11 cellular contexts compared by ENCODE assay signal in genomic region chr22:39282642-39283311, GRCh38. TPM values are rescaled to one million over a fixed set of nuclear protein-coding genes. Genes with fewer than 3 reads are reported as not detected.
DNase-seq lines count a peak whose midpoint lies in the region; ATAC-seq, FAIRE-seq and TF ChIP-seq lines count a peak whose summit lies in the region.
"Had no signal": no experiment of that assay in that cellular context is flagged by ENCODE, and none has a peak within 500 bp of the region (broad histone marks: within the 10 kb centered on the region; RNA-seq: fewer than 3 reads in every experiment).

No MANE protein-coding gene starts in this region.

- TF ChIP-seq CTCF in RWPE2 (IDR thresholded peaks at IDR 0.05; ENCODE audit: poor library complexity, severe bottlenecking) (peak; percentile 35), pancreas (IDR thresholded peaks at IDR 0.05) (no peak)

- peaks cover 3 to 9% (median 8%) of the 10 kb centered on the region in 3 donors for H3K4me1 Mint-ChIP-seq in CD8-positive, alpha-beta memory T cell
- H3K4me1 Mint-ChIP-seq in activated T-helper 1 cell treated with anti-CD3 and anti-CD28 coated beads, Interleukin-12 subunit alpha, Interleukin-12 subunit beta, Interleukin-2, Interleukin-4 antibody, amounts not matched to agents 30 ng/mL and 10 ng/mL and 1 ng/mL, durations not matched to agents 14 hours and 24 hours and 36 hours (ENCODE audit: low read depth), result peaks cover 11% of the 10 kb centered on the region

- no peak for DNase-seq in CD8-positive, alpha-beta memory T cell
- no peak for DNase-seq in RWPE2 (ENCODE audit: low spot score)
- no peak for DNase-seq in Right ventricle myocardium superior
- no peak for DNase-seq in pancreas
- no peak for DNase-seq in activated T-helper 1 cell treated with anti-CD3 and anti-CD28 coated beads, Interleukin-12 subunit alpha, Interleukin-12 subunit beta, Interleukin-2, Interleukin-4 antibody, amounts not matched to agents 30 ng/mL and 10 ng/mL and 1 ng/mL, durations not matched to agents 14 hours and 24 hours and 36 hours (ENCODE audit: low spot score)
- no peak for DNase-seq in NCI-H748 treated with DMSO at 0.1 percent for 48 hours (lab: John Stamatoyannopoulos, UW)
- DNase-seq: activated T-cell treated with anti-CD3 and anti-CD28 coated beads, Interleukin-2, amount 50 U/mL, for 1 hour; BE2C; NCI-H187 treated with DMSO at 0.1 percent for 48 hours had no signal

- no peaks in the 10 kb centered on the region for H3K27me3 Mint-ChIP-seq in CD8-positive, alpha-beta memory T cell
- H3K27me3 Mint-ChIP-seq in activated T-helper 1 cell treated with anti-CD3 and anti-CD28 coated beads, Interleukin-12 subunit alpha, Interleukin-12 subunit beta, Interleukin-2, Interleukin-4 antibody, amounts not matched to agents 30 ng/mL and 10 ng/mL and 1 ng/mL, durations not matched to agents 14 hours and 24 hours and 36 hours (ENCODE audit: insufficient read depth), result peaks cover 9% of the 10 kb centered on the region

- H3K9me3 ChIP-seq in CD8-positive, alpha-beta memory T cell (ENCODE audit: low read length), result no peaks in the 10 kb centered on the region
- H3K9me3 ChIP-seq in RWPE2 (ENCODE audit: severe bottlenecking) (no peaks in the 10 kb centered on the region), pancreas (no peaks in the 10 kb centered on the region)
- H3K9me3 ChIP-seq: BE2C had no signal

- intact Hi-C loops in Right ventricle myocardium superior (cut with DNase I), result no loop called here
- intact Hi-C loops in pancreas (cut with DNase I), result no loop called here
- intact Hi-C loops in activated T-helper 1 cell treated with anti-CD3 and anti-CD28 coated beads, Interleukin-12 subunit alpha, Interleukin-12 subunit beta, Interleukin-2, Interleukin-4 antibody, amounts not matched to agents 30 ng/mL and 10 ng/mL and 1 ng/mL, durations not matched to agents 14 hours and 24 hours and 36 hours (cut with micrococcal nuclease), result no loop called here

- no peaks in the 10 kb centered on the region for H3K36me3 ChIP-seq in CD8-positive, alpha-beta memory T cell (ENCODE audit: insufficient read depth, low read length)
- H3K36me3 ChIP-seq in RWPE2 (ENCODE audit: low read depth), result no peaks in the 10 kb centered on the region
- no peaks in the 10 kb centered on the region for H3K36me3 ChIP-seq in pancreas
- H3K36me3 ChIP-seq: BE2C had no signal

- ATAC-seq in RWPE2 (ENCODE audit: low read depth) (peak; percentile 48), Right ventricle myocardium superior (ENCODE audit: poor library complexity) (peak; percentile 22), pancreas (peak in 3 of 4 donors; percentile 8 to 15 (median 14)), GM18870 (IDR thresholded peaks at IDR 0.05; ENCODE audit: unreplicated experiment) (no peak), HG02852 (IDR thresholded peaks at IDR 0.05; ENCODE audit: unreplicated experiment) (no peak)

- WGBS in pancreas, 2 donors, result 84 to 89% methylated on average over 9 of the region's 9 CpGs

- H3K27ac ChIP-seq in CD8-positive, alpha-beta memory T cell (ENCODE audit: low read depth, low read length), result peak overlapping the region; percentile 67
- H3K27ac ChIP-seq in RWPE2 (ENCODE audit: poor library complexity, severe bottlenecking) (peak overlapping the region; percentile 57), pancreas (peak overlapping the region in 1 of 4 donors; percentile 36)

- H3K9me3 Mint-ChIP-seq in CD8-positive, alpha-beta memory T cell, result peaks cover 0 to 5% (median 3%) of the 10 kb centered on the region in 5 donors
- H3K9me3 Mint-ChIP-seq in activated T-helper 1 cell treated with anti-CD3 and anti-CD28 coated beads, Interleukin-12 subunit alpha, Interleukin-12 subunit beta, Interleukin-2, Interleukin-4 antibody, amounts not matched to agents 30 ng/mL and 10 ng/mL and 1 ng/mL, durations not matched to agents 14 hours and 24 hours and 36 hours, result no peaks in the 10 kb centered on the region

- H3K27me3 ChIP-seq in CD8-positive, alpha-beta memory T cell (ENCODE audit: insufficient read depth, low read length, poor library complexity, severe bottlenecking), result no peaks in the 10 kb centered on the region
- H3K27me3 ChIP-seq in RWPE2 (ENCODE audit: insufficient read depth, poor library complexity, severe bottlenecking) (no peaks in the 10 kb centered on the region), pancreas (no peaks in the 10 kb centered on the region)
- H3K27me3 ChIP-seq: BE2C had no signal

- CTCF ChIA-PET in CD8-positive, alpha-beta memory T cell (lab: Charles Lee), result interaction anchor here (0.8 to 2.5 kb wide), 2 partner anchors 21 to 112 kb away, joined by 3 to 9 read pairs; no protein-coding TSS in a partner anchor

- H3K4me3 Mint-ChIP-seq in CD8-positive, alpha-beta memory T cell, result no peak overlapping the region
- H3K4me3 Mint-ChIP-seq in activated T-helper 1 cell treated with anti-CD3 and anti-CD28 coated beads, Interleukin-12 subunit alpha, Interleukin-12 subunit beta, Interleukin-2, Interleukin-4 antibody, amounts not matched to agents 30 ng/mL and 10 ng/mL and 1 ng/mL, durations not matched to agents 14 hours and 24 hours and 36 hours, result no peak overlapping the region

- no peaks in the 10 kb centered on the region for H3K4me1 ChIP-seq in CD8-positive, alpha-beta memory T cell (ENCODE audit: insufficient read depth, low read length)
- peaks cover 16% of the 10 kb centered on the region for H3K4me1 ChIP-seq in RWPE2 (ENCODE audit: insufficient read depth, poor library complexity, severe bottlenecking)
- H3K4me1 ChIP-seq in pancreas, result no peaks in the 10 kb centered on the region
- H3K4me1 ChIP-seq: BE2C had no signal

- no peak overlapping the region for H3K4me3 ChIP-seq in CD8-positive, alpha-beta memory T cell (ENCODE audit: low read length)
- no peak overlapping the region for H3K4me3 ChIP-seq in RWPE2 (ENCODE audit: severe bottlenecking)
- H3K4me3 ChIP-seq in pancreas, result no peak overlapping the region

- FAIRE-seq in pancreas (lab: Jason Lieb, UNC), result no peak

- H3K36me3 Mint-ChIP-seq in CD8-positive, alpha-beta memory T cell, result peaks cover 0 to 5% (median 0%) of the 10 kb centered on the region in 3 donors
- no peaks in the 10 kb centered on the region for H3K36me3 Mint-ChIP-seq in activated T-helper 1 cell treated with anti-CD3 and anti-CD28 coated beads, Interleukin-12 subunit alpha, Interleukin-12 subunit beta, Interleukin-2, Interleukin-4 antibody, amounts not matched to agents 30 ng/mL and 10 ng/mL and 1 ng/mL, durations not matched to agents 14 hours and 24 hours and 36 hours (ENCODE audit: low read depth)

- H3K27ac Mint-ChIP-seq in CD8-positive, alpha-beta memory T cell, result no peak overlapping the region
- no peak overlapping the region for H3K27ac Mint-ChIP-seq in activated T-helper 1 cell treated with anti-CD3 and anti-CD28 coated beads, Interleukin-12 subunit alpha, Interleukin-12 subunit beta, Interleukin-2, Interleukin-4 antibody, amounts not matched to agents 30 ng/mL and 10 ng/mL and 1 ng/mL, durations not matched to agents 14 hours and 24 hours and 36 hours

- POLR2A ChIA-PET in CD8-positive, alpha-beta memory T cell (lab: Charles Lee), result no interaction called here

RNA-seq across cellular contexts. Expression of gene RPL3, which starts 36.6 kb away (rescaled TPM):
- 1,000 to 10,000 TPM; 2,574 to 2,607 TPM for total RNA-seq in CD8-positive, alpha-beta memory T cell
- polyA plus RNA-seq in CD8-positive, alpha-beta memory T cell, result 3,654 TPM
- total RNA-seq in Right ventricle myocardium superior (300 TPM), pancreas (1,000 to 10,000 TPM; 1,199 to 2,601 (median 1,706) TPM)
- polyA plus RNA-seq in pancreas, result 1,000 to 10,000 TPM; 1,506 to 2,659 TPM
- 1,905 and 1,941 TPM in 2 replicates for total RNA-seq in activated T-helper 1 cell treated with anti-CD3 and anti-CD28 coated beads, Interleukin-12 subunit alpha, Interleukin-12 subunit beta, Interleukin-2, Interleukin-4 antibody, amounts not matched to agents 30 ng/mL and 10 ng/mL and 1 ng/mL, durations not matched to agents 14 hours and 24 hours and 36 hours

RNA-seq across cellular contexts. Expression of gene PDGFB, which starts 38.0 kb away (rescaled TPM):
- total RNA-seq in CD8-positive, alpha-beta memory T cell, result 1 to 10 TPM; 2.3 to 3.0 TPM
- 18.2 TPM for polyA plus RNA-seq in CD8-positive, alpha-beta memory T cell
- 16.2 TPM for total RNA-seq in Right ventricle myocardium superior
- 10 to 100 TPM in 1 of 6 donors, 1 to 10 TPM in 5; 2.7 to 12.1 (median 4.4) TPM for total RNA-seq in pancreas
- polyA plus RNA-seq in pancreas, result 1 to 10 TPM; 4.0 to 4.7 TPM
- total RNA-seq in activated T-helper 1 cell treated with anti-CD3 and anti-CD28 coated beads, Interleukin-12 subunit alpha, Interleukin-12 subunit beta, Interleukin-2, Interleukin-4 antibody, amounts not matched to agents 30 ng/mL and 10 ng/mL and 1 ng/mL, durations not matched to agents 14 hours and 24 hours and 36 hours, result 0.78 and 1.2 TPM in 2 replicates

Comparison
In these comparisons a context has a peak if more than half of its experiments do, and no peak if none do; other contexts are left out.
1. ATAC-seq: peak in RWPE2 (single experiment), Right ventricle myocardium superior (single experiment) and pancreas (3 of 4); none in GM18870 (single experiment) and HG02852 (single experiment).